In the genomic region with DNA sequence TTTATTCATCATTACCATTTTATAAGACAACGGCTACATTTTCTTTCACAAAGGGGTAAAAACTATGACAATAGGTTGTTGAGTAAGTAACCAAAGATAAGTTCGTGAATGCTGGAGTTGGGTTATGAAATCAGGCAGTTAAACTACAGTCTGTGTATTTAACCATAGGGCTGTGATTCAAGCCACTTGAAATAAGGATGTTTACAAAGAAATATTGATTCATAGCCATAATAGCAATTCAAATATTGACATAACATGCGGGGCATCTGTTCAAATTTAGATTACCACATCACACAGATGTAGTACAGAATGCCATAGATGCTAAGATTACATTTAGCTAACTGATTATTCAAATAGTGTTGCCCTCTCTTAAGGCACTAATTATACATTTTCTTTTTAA, we compare ENCODE assay signal across 17 cellular contexts.
A peak's percentile ranks its signal among the peaks of the same experiment; 100 is the strongest.
DNase-seq lines count a peak whose midpoint lies in the region; ATAC-seq and TF ChIP-seq lines count a peak whose summit lies in the region.
"Had no signal": no experiment of that assay in that cellular context is flagged by ENCODE, and none has a peak within 500 bp of the region (broad histone marks: within the 10 kb centered on the region; RNA-seq: fewer than 3 reads in every experiment).

No MANE protein-coding gene starts in this region.

- H3K36me3 Mint-ChIP-seq in CD8-positive, alpha-beta memory T cell = no peaks in the 10 kb centered on the region
- H3K36me3 Mint-ChIP-seq: activated naive CD4-positive, alpha-beta T cell treated with anti-CD3 and anti-CD28 coated beads, Interleukin-2, amount 50 U/mL, for 72 hours had no signal

- H3K4me3 ChIP-seq in fibroblast of villous mesenchyme (ENCODE audit: low read depth, low read length) = no peak overlapping the region
- H3K4me3 ChIP-seq in CD8-positive, alpha-beta memory T cell (ENCODE audit: low read length) = no peak overlapping the region
- H3K4me3 ChIP-seq: GM23248, heart left ventricle, skin epidermis, upper lobe of left lung had no signal

- CTCF ChIA-PET in CD8-positive, alpha-beta memory T cell (lab: Charles Lee) = no interaction called here

- no peak for ATAC-seq in GM18520 (IDR thresholded peaks at IDR 0.05; ENCODE audit: unreplicated experiment)
- no peak for ATAC-seq in HG03039 (IDR thresholded peaks at IDR 0.05; ENCODE audit: unreplicated experiment)
- ATAC-seq in omental fat pad (ENCODE audit: low FRiP score) = no peak
- ATAC-seq: activated naive CD4-positive, alpha-beta T cell treated with anti-CD3 and anti-CD28 coated beads, Interleukin-2, amount 50 U/mL, for 72 hours; heart left ventricle had no signal

- POLR2A ChIA-PET in CD8-positive, alpha-beta memory T cell (lab: Charles Lee) = no interaction called here

- H3K9me3 ChIP-seq in CD8-positive, alpha-beta memory T cell (ENCODE audit: low read length) = no peaks in the 10 kb centered on the region
- H3K9me3 ChIP-seq: upper lobe of left lung had no signal

- H3K27ac Mint-ChIP-seq in CD8-positive, alpha-beta memory T cell = no peak overlapping the region
- H3K27ac Mint-ChIP-seq: activated naive CD4-positive, alpha-beta T cell treated with anti-CD3 and anti-CD28 coated beads, Interleukin-2, amount 50 U/mL, for 72 hours; T-helper 2 cell treated with Interferon-gamma antibody and Interleukin-4, amounts not matched to agents 5 μg/mL and 100 μg/mL, for 36 hours had no signal

- no peak overlapping the region for H3K4me3 Mint-ChIP-seq in CD8-positive, alpha-beta memory T cell
- H3K4me3 Mint-ChIP-seq: T-helper 2 cell treated with Interferon-gamma antibody and Interleukin-4, amounts not matched to agents 5 μg/mL and 100 μg/mL, for 36 hours had no signal

- TF ChIP-seq CTCF in fibroblast of villous mesenchyme (IDR thresholded peaks at IDR 0.05; ENCODE audit: insufficient read depth, low read depth, low read length) (no peak), omental fat pad (IDR thresholded peaks at IDR 0.05) (no peak)

- H3K4me1 ChIP-seq in CD8-positive, alpha-beta memory T cell (ENCODE audit: insufficient read depth, low read length) = no peaks in the 10 kb centered on the region
- H3K4me1 ChIP-seq: heart left ventricle, upper lobe of left lung had no signal

- DNase-seq in DMS53 treated with DMSO at 0.1 percent for 48 hours (lab: John Stamatoyannopoulos, UW; ENCODE audit: unreplicated experiment) (peak; percentile 85), NCI-H1417 (lab: John Stamatoyannopoulos, UW) (peak in 2 of 3 experiments; percentile 46 to 92), NCI-H748 treated with DMSO at 0.1 percent for 48 hours (lab: John Stamatoyannopoulos, UW) (peak; percentile 87), fibroblast of villous mesenchyme (ENCODE audit: low read depth) (peak; percentile 6), omental fat pad (ENCODE audit: low spot score) (no peak)
- no peak for DNase-seq in CD8-positive, alpha-beta memory T cell
- DNase-seq: activated CD8-positive, alpha-beta memory T cell treated with anti-CD3 and anti-CD28 coated beads, Interleukin-2, amount 50 U/mL, for 48 hours; caudate nucleus; GM23248; heart left ventricle; stimulated activated naive CD4-positive, alpha-beta T cell treated with Interleukin-2 at 50 U/mL for 16 hours; upper lobe of left lung had no signal

- H3K27me3 Mint-ChIP-seq in CD8-positive, alpha-beta memory T cell = no peaks in the 10 kb centered on the region

- H3K9me3 Mint-ChIP-seq in CD8-positive, alpha-beta memory T cell = peaks cover 0 to 33% (median 3%) of the 10 kb centered on the region in 5 donors

- no peaks in the 10 kb centered on the region for H3K27me3 ChIP-seq in CD8-positive, alpha-beta memory T cell (ENCODE audit: insufficient read depth, low read length, poor library complexity, severe bottlenecking)
- H3K27me3 ChIP-seq: heart left ventricle, upper lobe of left lung had no signal

- no peak overlapping the region for H3K27ac ChIP-seq in CD8-positive, alpha-beta memory T cell (ENCODE audit: low read depth, low read length)
- H3K27ac ChIP-seq: GM23248, heart left ventricle, skin epidermis, upper lobe of left lung had no signal

- H3K36me3 ChIP-seq in CD8-positive, alpha-beta memory T cell (ENCODE audit: insufficient read depth, low read length) = no peaks in the 10 kb centered on the region
- H3K36me3 ChIP-seq: heart left ventricle, upper lobe of left lung had no signal

- no peaks in the 10 kb centered on the region for H3K4me1 Mint-ChIP-seq in CD8-positive, alpha-beta memory T cell

Comparison
In these comparisons a context has a peak if more than half of its experiments do, and no peak if none do; other contexts are left out.
1. DNase-seq: peak in DMS53 treated with DMSO at 0.1 percent for 48 hours (single experiment), NCI-H1417 (2 of 3), NCI-H748 treated with DMSO at 0.1 percent for 48 hours (single experiment) and fibroblast of villous mesenchyme (single experiment); none in CD8-positive, alpha-beta memory T cell (0 of 5) and omental fat pad (single experiment).